In the genomic region with DNA sequence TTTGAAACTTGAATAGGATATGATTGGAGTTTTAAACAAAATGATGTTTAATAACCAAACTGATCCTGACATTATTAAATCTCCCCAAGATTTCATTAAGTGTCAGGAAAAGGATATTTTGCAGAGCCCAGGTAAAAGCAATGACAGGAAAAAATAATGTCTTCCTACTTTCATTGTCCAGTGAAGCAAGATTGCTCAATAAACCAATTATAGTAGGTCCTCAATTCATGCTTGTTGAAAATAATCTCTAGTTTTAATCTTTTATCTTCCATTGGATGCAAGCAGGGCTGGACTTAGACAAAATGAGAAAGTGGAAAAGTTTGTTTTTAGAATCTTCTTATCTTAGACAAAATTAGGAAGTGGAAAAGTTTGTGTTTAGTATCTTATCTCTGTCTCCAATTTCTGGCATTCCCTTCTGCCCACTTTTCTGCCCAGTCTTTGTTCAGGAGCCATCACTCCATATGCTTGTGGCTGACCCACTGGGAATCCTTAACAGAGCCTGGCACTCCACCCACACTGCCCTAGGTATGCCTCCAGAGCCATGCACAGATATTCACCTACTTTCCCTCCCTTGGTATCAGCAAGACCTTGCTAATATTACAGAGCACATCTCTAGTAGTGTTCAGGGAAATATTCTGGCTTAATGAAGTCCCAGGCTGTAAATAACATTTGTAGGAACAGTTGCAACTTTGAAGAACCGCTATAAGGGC, we compare ENCODE assay signal across 1 cellular context.
TF ChIP-seq lines count a peak whose summit lies in the region.

No MANE protein-coding gene starts in this region.

TF ChIP-seq in GM23338, 12 proteins besides CTCF, POLR2A, EP300 and RAD21 (continued from another document):
- TF ChIP-seq, protein P1, sequence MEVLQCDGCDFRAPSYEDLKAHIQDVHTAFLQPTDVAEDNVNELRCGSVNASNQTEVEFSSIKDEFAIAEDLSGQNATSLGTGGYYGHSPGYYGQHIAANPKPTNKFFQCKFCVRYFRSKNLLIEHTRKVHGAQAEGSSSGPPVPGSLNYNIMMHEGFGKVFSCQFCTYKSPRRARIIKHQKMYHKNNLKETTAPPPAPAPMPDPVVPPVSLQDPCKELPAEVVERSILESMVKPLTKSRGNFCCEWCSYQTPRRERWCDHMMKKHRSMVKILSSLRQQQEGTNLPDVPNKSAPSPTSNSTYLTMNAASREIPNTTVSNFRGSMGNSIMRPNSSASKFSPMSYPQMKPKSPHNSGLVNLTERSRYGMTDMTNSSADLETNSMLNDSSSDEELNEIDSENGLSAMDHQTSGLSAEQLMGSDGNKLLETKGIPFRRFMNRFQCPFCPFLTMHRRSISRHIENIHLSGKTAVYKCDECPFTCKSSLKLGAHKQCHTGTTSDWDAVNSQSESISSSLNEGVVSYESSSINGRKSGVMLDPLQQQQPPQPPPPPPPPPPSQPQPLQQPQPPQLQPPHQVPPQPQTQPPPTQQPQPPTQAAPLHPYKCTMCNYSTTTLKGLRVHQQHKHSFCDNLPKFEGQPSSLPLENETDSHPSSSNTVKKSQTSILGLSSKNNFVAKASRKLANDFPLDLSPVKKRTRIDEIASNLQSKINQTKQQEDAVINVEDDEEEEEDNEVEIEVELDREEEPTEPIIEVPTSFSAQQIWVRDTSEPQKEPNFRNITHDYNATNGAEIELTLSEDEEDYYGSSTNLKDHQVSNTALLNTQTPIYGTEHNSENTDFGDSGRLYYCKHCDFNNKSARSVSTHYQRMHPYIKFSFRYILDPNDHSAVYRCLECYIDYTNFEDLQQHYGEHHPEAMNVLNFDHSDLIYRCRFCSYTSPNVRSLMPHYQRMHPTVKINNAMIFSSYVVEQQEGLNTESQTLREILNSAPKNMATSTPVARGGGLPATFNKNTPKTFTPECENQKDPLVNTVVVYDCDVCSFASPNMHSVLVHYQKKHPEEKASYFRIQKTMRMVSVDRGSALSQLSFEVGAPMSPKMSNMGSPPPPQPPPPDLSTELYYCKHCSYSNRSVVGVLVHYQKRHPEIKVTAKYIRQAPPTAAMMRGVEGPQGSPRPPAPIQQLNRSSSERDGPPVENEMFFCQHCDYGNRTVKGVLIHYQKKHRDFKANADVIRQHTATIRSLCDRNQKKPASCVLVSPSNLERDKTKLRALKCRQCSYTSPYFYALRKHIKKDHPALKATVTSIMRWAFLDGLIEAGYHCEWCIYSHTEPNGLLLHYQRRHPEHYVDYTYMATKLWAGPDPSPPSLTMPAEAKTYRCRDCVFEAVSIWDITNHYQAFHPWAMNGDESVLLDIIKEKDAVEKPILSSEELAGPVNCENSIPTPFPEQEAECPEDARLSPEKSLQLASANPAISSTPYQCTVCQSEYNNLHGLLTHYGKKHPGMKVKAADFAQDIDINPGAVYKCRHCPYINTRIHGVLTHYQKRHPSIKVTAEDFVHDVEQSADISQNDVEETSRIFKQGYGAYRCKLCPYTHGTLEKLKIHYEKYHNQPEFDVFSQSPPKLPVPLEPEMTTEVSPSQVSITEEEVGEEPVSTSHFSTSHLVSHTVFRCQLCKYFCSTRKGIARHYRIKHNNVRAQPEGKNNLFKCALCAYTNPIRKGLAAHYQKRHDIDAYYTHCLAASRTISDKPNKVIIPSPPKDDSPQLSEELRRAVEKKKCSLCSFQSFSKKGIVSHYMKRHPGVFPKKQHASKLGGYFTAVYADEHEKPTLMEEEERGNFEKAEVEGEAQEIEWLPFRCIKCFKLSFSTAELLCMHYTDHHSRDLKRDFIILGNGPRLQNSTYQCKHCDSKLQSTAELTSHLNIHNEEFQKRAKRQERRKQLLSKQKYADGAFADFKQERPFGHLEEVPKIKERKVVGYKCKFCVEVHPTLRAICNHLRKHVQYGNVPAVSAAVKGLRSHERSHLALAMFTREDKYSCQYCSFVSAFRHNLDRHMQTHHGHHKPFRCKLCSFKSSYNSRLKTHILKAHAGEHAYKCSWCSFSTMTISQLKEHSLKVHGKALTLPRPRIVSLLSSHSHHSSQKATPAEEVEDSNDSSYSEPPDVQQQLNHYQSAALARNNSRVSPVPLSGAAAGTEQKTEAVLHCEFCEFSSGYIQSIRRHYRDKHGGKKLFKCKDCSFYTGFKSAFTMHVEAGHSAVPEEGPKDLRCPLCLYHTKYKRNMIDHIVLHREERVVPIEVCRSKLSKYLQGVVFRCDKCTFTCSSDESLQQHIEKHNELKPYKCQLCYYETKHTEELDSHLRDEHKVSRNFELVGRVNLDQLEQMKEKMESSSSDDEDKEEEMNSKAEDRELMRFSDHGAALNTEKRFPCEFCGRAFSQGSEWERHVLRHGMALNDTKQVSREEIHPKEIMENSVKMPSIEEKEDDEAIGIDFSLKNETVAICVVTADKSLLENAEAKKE (CRISPR knock-in tag; IDR thresholded peaks at IDR 0.05), result no peak
- TF ChIP-seq CREB1 (CRISPR knock-in tag; IDR thresholded peaks at IDR 0.05; ENCODE audit: low read depth) (no peak), EZH2 (IDR thresholded peaks at IDR 0.05; ENCODE audit: low read depth, unreplicated experiment) (no peak)
